ENCODE assay signal across 12 cellular contexts in the genomic region with DNA sequence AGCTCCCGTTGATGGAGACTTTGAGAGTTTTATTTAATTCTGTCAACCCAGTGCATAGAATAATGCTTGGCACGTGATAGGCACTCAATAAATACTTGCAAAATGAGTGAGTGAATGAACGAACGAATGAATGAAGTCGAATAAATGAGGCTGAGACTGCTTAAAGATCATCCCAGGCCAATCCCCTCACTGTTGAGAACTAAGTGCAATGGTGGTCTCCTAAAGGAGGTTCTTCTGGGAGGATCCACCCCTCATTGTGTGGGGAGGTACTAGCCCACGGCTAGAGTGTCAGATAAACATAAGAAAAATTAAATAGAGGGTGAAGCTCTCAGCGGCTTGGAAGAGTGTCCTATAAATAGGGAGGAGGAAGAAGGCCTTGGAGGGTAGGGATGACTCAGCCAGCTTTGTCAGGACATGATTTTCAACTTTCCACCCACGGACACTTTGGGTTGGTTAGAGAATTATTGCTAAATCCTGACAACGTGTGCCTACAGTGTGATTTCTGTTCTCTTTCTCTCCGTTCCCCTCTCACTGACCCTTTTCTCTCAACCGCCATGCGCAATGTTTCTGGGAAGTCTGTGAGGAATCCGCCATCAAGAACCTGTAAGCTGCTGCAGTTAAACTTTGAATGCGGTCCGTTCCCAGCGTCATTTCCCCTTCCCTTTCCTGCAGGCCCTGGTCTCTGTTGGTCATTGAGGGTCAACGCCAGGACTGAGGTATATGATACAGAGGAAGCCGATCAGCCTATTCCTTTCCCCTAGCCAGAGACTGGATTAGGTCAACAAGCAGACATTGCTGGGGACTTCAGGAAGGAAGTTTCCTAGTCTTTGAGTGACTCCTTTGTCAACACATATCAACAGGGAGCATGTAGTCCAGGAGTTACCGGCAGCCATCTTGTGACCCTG.
DNase-seq lines count a peak whose midpoint lies in the region; ATAC-seq, FAIRE-seq and TF ChIP-seq lines count a peak whose summit lies in the region.
"Had no signal": no experiment of that assay in that cellular context is flagged by ENCODE, and none has a peak within 500 bp of the region (broad histone marks: within the 10 kb centered on the region; RNA-seq: fewer than 3 reads in every experiment).

No MANE protein-coding gene starts in this region.

- 72% methylated on average over 19 of the region's 19 CpGs for whole genome bisulfite sequencing in liver
- 50% methylated on average over 19 of the region's 19 CpGs for WGBS in HepG2 (ENCODE audit: low lambda C conversion rate)
- 59 to 69% methylated on average over 19 of the region's 19 CpGs for WGBS in aorta, 2 donors

- H4K20me1 ChIP-seq in HepG2 (ENCODE audit: insufficient read depth, low read length) = no peaks in the 10 kb centered on the region

- no peak for FAIRE-seq in HepG2 (lab: Jason Lieb, UNC)

- TF ChIP-seq EP300 in HepG2 (IDR thresholded peaks at IDR 0.05; ENCODE audit: low read depth in 2 of 2, low read length in 2 of 2) (no peak), HepG2 (CRISPR knock-in tag; IDR thresholded peaks at IDR 0.05; ENCODE audit: borderline replicate concordance) (no peak)

- ATAC-seq in HepG2 (no peak), aorta (ENCODE audit: low FRiP score) (peak; percentile 50)
- ATAC-seq: WTC11 had no signal

- peak; percentile 23 for TF ChIP-seq RAD21 in liver (IDR thresholded peaks at IDR 0.05)
- TF ChIP-seq RAD21 in HepG2 (CRISPR knock-in tag; IDR thresholded peaks at IDR 0.05) = no peak

- no peak overlapping the region for H3K9ac ChIP-seq in liver (ENCODE audit: low read depth in 1 of 2, low read length in 2 of 2)
- no peak overlapping the region for H3K9ac ChIP-seq in HepG2 (ENCODE audit: insufficient read depth, low read depth, low read length)

- CTCF ChIA-PET in HepG2 (lab: Yijun Ruan, JAX; ENCODE audit: low intra/inter-chr PET ratio, low total read pairs) = no interaction called here

- no peaks in the 10 kb centered on the region for H3K9me3 ChIP-seq in liver (ENCODE audit: control insufficient read depth in 4 of 4, low read length in 3 of 4)
- no peaks in the 10 kb centered on the region for H3K9me3 ChIP-seq in HepG2 (ENCODE audit: low read length)
- H3K9me3 ChIP-seq in aorta (ENCODE audit: control insufficient read depth, low read length) = no peaks in the 10 kb centered on the region
- H3K9me3 ChIP-seq: ovary had no signal

- DNase-seq in HepG2 (ENCODE audit: low spot score) (no peak), dermis microvascular lymphatic vessel endothelial cell (ENCODE audit: low read depth in 2 of 2) (peak; percentile 63 to 84), mesothelial cell of epicardium (ENCODE audit: low spot score in 2 of 2, unreplicated experiment in 2 of 2) (no peak), aorta (peak in 1 of 2 donors; percentile 79), NCI-H526 (lab: John Stamatoyannopoulos, UW) (no peak), epidermal melanocyte (ENCODE audit: insufficient read length, low spot score) (no peak), NCI-H69 (lab: John Stamatoyannopoulos, UW) (no peak)
- DNase-seq: 8988T had no signal

- H3K79me2 ChIP-seq in HepG2 (ENCODE audit: insufficient read depth, low read length) = no peaks in the 10 kb centered on the region

- no peak overlapping the region for H3K4me2 ChIP-seq in HepG2 (ENCODE audit: low read depth, low read length)

- H3K4me1 ChIP-seq in liver (ENCODE audit: control insufficient read depth in 4 of 4, insufficient read depth in 4 of 4, low read length in 3 of 4) (no peaks in the 10 kb centered on the region), HepG2 (ENCODE audit: insufficient read depth, low read length) (no peaks in the 10 kb centered on the region), aorta (ENCODE audit: control insufficient read depth in 1 of 2, insufficient read depth in 2 of 2, low read length in 2 of 2) (no peaks in the 10 kb centered on the region)

- H3K27me3 ChIP-seq in liver (ENCODE audit: control insufficient read depth in 4 of 4, insufficient read depth in 4 of 4, low read length in 3 of 4) (no peaks in the 10 kb centered on the region), HepG2 (ENCODE audit: control insufficient read depth in 1 of 2, insufficient read depth in 2 of 2, low read length in 2 of 2) (no peaks in the 10 kb centered on the region; a peak in 1 of 5 replicates), aorta (ENCODE audit: control insufficient read depth in 1 of 2, insufficient read depth in 2 of 2, low read length in 1 of 2) (no peaks in the 10 kb centered on the region)
- H3K27me3 ChIP-seq: ovary had no signal

- intact Hi-C loops in HepG2 (cut with micrococcal nuclease; ENCODE audit: unreplicated experiment) = no loop called here
- intact Hi-C loops in aorta (cut with DNase I) = no loop called here

- H3K27ac ChIP-seq in liver (ENCODE audit: low read depth in 1 of 2, low read length in 2 of 2) = peak overlapping the region; percentile 43 to 54
- H3K27ac ChIP-seq in HepG2 (ENCODE audit: extremely low read length, insufficient read depth, low read length) = no peak overlapping the region
- H3K27ac ChIP-seq in aorta (ENCODE audit: low read depth in 1 of 2, low read length in 2 of 2) = no peak overlapping the region
- H3K27ac ChIP-seq: ovary had no signal

- H2AFZ ChIP-seq in HepG2 (ENCODE audit: low read length) = no peak overlapping the region

- H3K36me3 ChIP-seq in liver (ENCODE audit: control insufficient read depth in 4 of 4, insufficient read depth in 3 of 4, low read depth in 1 of 4, low read length in 3 of 4) (no peaks in the 10 kb centered on the region), HepG2 (replicated peaks in 1 of 2; ENCODE audit: control insufficient read depth in 1 of 2, insufficient read depth in 2 of 2, low read length in 2 of 2) (no peaks in the 10 kb centered on the region), aorta (ENCODE audit: control insufficient read depth in 1 of 2, insufficient read depth in 2 of 2, low read length in 1 of 2) (no peaks in the 10 kb centered on the region)
- H3K36me3 ChIP-seq: ovary had no signal

- peak overlapping the region; percentile 73 for H3K27ac Mint-ChIP-seq in mesothelial cell of epicardium
- H3K27ac Mint-ChIP-seq: WTC11 had no signal

- no TSS peak for BruUV-seq in HepG2 (replicated peaks; lab: Mats Ljungman, UMichigan)

- in situ Hi-C loops in HepG2 (cut with HindIII; ENCODE audit: extremely low pct_ligation_motif_present, low pct_unique_long_range_greater_than_20kb) = no loop called here

- no peaks in the 10 kb centered on the region for H3K27me3 Mint-ChIP-seq in mesothelial cell of epicardium (ENCODE audit: low read depth)
- H3K27me3 Mint-ChIP-seq: central memory CD8-positive, alpha-beta T cell had no signal

- TF ChIP-seq POLR2A in HepG2 (IDR thresholded peaks at IDR 0.05; ENCODE audit: insufficient read depth in 1 of 2, low read depth in 2 of 2, low read length in 2 of 2) = no peak

- H3K36me3 Mint-ChIP-seq in mesothelial cell of epicardium = no peaks in the 10 kb centered on the region

- peaks cover 31% of the 10 kb centered on the region for H3K4me1 Mint-ChIP-seq in mesothelial cell of epicardium
- H3K4me1 Mint-ChIP-seq: central memory CD8-positive, alpha-beta T cell had no signal

- no peak overlapping the region for H3K4me3 Mint-ChIP-seq in mesothelial cell of epicardium
- H3K4me3 Mint-ChIP-seq: central memory CD8-positive, alpha-beta T cell; WTC11 had no signal

- no peak overlapping the region for H3K4me3 ChIP-seq in liver (ENCODE audit: low read depth in 1 of 3, low read length in 3 of 3)
- no peak overlapping the region for H3K4me3 ChIP-seq in HepG2 (replicated peaks in 1 of 3; ENCODE audit: insufficient read depth in 1 of 3, low read depth in 2 of 3, low read length in 3 of 3)
- no peak overlapping the region for H3K4me3 ChIP-seq in aorta (ENCODE audit: low read length in 2 of 2)
- H3K4me3 ChIP-seq: ovary had no signal

- POLR2A ChIA-PET in HepG2 (lab: Yijun Ruan, JAX) = no interaction called here

- H3K9me3 Mint-ChIP-seq in mesothelial cell of epicardium = no peaks in the 10 kb centered on the region
- H3K9me3 Mint-ChIP-seq: central memory CD8-positive, alpha-beta T cell; WTC11 had no signal

- TF ChIP-seq CTCF in liver (IDR thresholded peaks at IDR 0.05; ENCODE audit: low read depth, low read length, missing input control) = no peak
- TF ChIP-seq CTCF in HepG2 (CRISPR knock-in tag; IDR thresholded peaks at IDR 0.05) = no peak
- no peak for TF ChIP-seq CTCF in mesothelial cell of epicardium (IDR thresholded peaks at IDR 0.05; ENCODE audit: unreplicated experiment)

TF ChIP-seq in liver, 16 proteins besides CTCF, POLR2A, EP300 and RAD21 (continues in another document):
- TF ChIP-seq RXRA (IDR thresholded peaks at IDR 0.05) = peak; percentile 32 to 47

TF ChIP-seq in HepG2, 621 proteins besides CTCF, POLR2A, EP300 and RAD21:
- TF ChIP-seq ZNF576 (CRISPR knock-in tag; IDR thresholded peaks at IDR 0.05) = no peak

Comparison
In these comparisons a context has a peak if more than half of its experiments do, and no peak if none do; other contexts are left out.
1. H3K27ac ChIP-seq: peak in liver (2 of 2); none in HepG2 (single experiment) and aorta (0 of 2).
2. DNase-seq: peak in dermis microvascular lymphatic vessel endothelial cell (2 of 2); none in HepG2 (single experiment), mesothelial cell of epicardium (0 of 2), NCI-H526 (0 of 2), epidermal melanocyte (single experiment) and NCI-H69 (single experiment).